In the genomic region with DNA sequence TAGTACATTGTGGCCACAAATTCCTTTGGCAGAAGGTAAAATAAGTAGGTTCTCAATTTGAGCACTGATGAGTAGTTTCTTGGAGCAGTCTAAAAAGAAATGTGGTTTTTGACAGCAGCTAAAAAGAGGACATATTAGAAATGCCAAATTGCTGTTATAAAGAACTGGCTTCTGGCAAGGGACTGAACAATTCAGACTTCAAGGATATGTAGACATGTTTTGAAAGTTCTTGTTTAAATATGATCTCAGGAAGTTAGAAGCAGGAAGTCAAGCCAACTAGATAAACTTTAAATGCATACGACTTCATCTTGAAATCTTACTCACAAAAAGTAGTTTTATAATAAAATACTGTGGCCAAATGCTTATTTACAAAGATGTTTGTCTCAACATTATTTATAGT, we compare ENCODE assay signal across 1 cellular context.
TF ChIP-seq lines count a peak whose summit lies in the region.

No MANE protein-coding gene starts in this region.

TF ChIP-seq in GM23338, 12 proteins besides CTCF, POLR2A, EP300 and RAD21 (continued from another document):
- TF ChIP-seq, protein P1, sequence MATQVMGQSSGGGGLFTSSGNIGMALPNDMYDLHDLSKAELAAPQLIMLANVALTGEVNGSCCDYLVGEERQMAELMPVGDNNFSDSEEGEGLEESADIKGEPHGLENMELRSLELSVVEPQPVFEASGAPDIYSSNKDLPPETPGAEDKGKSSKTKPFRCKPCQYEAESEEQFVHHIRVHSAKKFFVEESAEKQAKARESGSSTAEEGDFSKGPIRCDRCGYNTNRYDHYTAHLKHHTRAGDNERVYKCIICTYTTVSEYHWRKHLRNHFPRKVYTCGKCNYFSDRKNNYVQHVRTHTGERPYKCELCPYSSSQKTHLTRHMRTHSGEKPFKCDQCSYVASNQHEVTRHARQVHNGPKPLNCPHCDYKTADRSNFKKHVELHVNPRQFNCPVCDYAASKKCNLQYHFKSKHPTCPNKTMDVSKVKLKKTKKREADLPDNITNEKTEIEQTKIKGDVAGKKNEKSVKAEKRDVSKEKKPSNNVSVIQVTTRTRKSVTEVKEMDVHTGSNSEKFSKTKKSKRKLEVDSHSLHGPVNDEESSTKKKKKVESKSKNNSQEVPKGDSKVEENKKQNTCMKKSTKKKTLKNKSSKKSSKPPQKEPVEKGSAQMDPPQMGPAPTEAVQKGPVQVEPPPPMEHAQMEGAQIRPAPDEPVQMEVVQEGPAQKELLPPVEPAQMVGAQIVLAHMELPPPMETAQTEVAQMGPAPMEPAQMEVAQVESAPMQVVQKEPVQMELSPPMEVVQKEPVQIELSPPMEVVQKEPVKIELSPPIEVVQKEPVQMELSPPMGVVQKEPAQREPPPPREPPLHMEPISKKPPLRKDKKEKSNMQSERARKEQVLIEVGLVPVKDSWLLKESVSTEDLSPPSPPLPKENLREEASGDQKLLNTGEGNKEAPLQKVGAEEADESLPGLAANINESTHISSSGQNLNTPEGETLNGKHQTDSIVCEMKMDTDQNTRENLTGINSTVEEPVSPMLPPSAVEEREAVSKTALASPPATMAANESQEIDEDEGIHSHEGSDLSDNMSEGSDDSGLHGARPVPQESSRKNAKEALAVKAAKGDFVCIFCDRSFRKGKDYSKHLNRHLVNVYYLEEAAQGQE (IDR thresholded peaks at IDR 0.05; ENCODE audit: unreplicated experiment): no peak
- TF ChIP-seq EZH2 (IDR thresholded peaks at IDR 0.05; ENCODE audit: low read depth, unreplicated experiment) (no peak), EZH2phosphoT487 (IDR thresholded peaks at IDR 0.05; ENCODE audit: unreplicated experiment) (no peak), POLR2AphosphoS5 (IDR thresholded peaks at IDR 0.05; ENCODE audit: low read depth) (no peak), ZNF331 (CRISPR knock-in tag; IDR thresholded peaks at IDR 0.05; ENCODE audit: low read depth) (no peak), ZNF114 (CRISPR knock-in tag; IDR thresholded peaks at IDR 0.05) (no peak), JUNB (IDR thresholded peaks at IDR 0.05; ENCODE audit: unreplicated experiment) (no peak)
- TF ChIP-seq, protein P2, sequence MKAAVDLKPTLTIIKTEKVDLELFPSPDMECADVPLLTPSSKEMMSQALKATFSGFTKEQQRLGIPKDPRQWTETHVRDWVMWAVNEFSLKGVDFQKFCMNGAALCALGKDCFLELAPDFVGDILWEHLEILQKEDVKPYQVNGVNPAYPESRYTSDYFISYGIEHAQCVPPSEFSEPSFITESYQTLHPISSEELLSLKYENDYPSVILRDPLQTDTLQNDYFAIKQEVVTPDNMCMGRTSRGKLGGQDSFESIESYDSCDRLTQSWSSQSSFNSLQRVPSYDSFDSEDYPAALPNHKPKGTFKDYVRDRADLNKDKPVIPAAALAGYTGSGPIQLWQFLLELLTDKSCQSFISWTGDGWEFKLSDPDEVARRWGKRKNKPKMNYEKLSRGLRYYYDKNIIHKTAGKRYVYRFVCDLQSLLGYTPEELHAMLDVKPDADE (IDR thresholded peaks at IDR 0.05): no peak
- TF ChIP-seq, protein P3, sequence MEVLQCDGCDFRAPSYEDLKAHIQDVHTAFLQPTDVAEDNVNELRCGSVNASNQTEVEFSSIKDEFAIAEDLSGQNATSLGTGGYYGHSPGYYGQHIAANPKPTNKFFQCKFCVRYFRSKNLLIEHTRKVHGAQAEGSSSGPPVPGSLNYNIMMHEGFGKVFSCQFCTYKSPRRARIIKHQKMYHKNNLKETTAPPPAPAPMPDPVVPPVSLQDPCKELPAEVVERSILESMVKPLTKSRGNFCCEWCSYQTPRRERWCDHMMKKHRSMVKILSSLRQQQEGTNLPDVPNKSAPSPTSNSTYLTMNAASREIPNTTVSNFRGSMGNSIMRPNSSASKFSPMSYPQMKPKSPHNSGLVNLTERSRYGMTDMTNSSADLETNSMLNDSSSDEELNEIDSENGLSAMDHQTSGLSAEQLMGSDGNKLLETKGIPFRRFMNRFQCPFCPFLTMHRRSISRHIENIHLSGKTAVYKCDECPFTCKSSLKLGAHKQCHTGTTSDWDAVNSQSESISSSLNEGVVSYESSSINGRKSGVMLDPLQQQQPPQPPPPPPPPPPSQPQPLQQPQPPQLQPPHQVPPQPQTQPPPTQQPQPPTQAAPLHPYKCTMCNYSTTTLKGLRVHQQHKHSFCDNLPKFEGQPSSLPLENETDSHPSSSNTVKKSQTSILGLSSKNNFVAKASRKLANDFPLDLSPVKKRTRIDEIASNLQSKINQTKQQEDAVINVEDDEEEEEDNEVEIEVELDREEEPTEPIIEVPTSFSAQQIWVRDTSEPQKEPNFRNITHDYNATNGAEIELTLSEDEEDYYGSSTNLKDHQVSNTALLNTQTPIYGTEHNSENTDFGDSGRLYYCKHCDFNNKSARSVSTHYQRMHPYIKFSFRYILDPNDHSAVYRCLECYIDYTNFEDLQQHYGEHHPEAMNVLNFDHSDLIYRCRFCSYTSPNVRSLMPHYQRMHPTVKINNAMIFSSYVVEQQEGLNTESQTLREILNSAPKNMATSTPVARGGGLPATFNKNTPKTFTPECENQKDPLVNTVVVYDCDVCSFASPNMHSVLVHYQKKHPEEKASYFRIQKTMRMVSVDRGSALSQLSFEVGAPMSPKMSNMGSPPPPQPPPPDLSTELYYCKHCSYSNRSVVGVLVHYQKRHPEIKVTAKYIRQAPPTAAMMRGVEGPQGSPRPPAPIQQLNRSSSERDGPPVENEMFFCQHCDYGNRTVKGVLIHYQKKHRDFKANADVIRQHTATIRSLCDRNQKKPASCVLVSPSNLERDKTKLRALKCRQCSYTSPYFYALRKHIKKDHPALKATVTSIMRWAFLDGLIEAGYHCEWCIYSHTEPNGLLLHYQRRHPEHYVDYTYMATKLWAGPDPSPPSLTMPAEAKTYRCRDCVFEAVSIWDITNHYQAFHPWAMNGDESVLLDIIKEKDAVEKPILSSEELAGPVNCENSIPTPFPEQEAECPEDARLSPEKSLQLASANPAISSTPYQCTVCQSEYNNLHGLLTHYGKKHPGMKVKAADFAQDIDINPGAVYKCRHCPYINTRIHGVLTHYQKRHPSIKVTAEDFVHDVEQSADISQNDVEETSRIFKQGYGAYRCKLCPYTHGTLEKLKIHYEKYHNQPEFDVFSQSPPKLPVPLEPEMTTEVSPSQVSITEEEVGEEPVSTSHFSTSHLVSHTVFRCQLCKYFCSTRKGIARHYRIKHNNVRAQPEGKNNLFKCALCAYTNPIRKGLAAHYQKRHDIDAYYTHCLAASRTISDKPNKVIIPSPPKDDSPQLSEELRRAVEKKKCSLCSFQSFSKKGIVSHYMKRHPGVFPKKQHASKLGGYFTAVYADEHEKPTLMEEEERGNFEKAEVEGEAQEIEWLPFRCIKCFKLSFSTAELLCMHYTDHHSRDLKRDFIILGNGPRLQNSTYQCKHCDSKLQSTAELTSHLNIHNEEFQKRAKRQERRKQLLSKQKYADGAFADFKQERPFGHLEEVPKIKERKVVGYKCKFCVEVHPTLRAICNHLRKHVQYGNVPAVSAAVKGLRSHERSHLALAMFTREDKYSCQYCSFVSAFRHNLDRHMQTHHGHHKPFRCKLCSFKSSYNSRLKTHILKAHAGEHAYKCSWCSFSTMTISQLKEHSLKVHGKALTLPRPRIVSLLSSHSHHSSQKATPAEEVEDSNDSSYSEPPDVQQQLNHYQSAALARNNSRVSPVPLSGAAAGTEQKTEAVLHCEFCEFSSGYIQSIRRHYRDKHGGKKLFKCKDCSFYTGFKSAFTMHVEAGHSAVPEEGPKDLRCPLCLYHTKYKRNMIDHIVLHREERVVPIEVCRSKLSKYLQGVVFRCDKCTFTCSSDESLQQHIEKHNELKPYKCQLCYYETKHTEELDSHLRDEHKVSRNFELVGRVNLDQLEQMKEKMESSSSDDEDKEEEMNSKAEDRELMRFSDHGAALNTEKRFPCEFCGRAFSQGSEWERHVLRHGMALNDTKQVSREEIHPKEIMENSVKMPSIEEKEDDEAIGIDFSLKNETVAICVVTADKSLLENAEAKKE (CRISPR knock-in tag; IDR thresholded peaks at IDR 0.05): no peak
